ENCODE assay signal across 12 cellular contexts in the genomic region with DNA sequence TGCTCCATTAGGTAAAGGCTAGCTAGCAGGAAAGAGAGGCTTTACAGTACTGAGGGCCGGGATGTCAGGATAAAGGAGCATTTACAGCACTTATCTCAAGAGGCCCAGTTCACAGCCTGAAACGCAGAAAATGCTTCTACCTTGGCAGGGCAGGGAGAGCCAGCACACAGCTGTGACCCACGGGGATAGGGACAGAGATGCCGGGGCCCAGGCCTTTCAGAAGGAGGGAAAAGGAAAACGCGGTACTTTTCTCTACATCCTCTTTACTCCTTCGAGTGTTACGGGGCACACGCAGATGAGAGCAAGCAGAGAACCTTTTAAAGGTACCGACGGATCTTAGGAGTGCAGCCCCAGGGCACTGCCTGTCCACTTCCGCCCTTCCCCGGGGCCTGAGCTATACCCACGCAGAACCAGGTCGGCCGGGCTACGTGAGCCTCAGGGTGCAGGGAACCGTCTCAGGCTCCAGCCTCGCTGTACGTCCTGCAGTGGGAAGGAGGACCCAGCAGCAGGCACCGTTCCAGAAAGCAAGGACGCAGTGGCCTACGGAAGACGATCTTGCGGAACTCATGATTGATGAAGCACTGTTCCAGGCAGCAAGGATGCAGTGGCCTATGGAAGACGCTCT.
"Had no signal": no experiment of that assay in that cellular context is flagged by ENCODE, and none has a peak within 500 bp of the region (broad histone marks: within the 10 kb centered on the region; RNA-seq: fewer than 3 reads in every experiment).

No MANE protein-coding gene starts in this region.

- ATAC-seq: activated CD4-positive, alpha-beta T cell treated with anti-CD3 and anti-CD28 coated beads for 36 hours had no signal

- H3K9me3 ChIP-seq: stomach, thoracic aorta had no signal

- H3K27me3 ChIP-seq: stomach had no signal

- H3K27ac ChIP-seq: stomach, thoracic aorta, VCaP had no signal

- DNase-seq: activated CD4-positive, alpha-beta T cell treated with anti-CD3 and anti-CD28 coated beads for 36 hours; activated naive CD4-positive, alpha-beta T cell treated with Interleukin-2 at 50 U/mL for 16 hours; central memory CD4-positive, alpha-beta T cell; cortex of kidney; hippocampal formation; kidney glomerular epithelial cell; naive B cell; stimulated activated CD4-positive, alpha-beta T cell treated with anti-CD3 and anti-CD28 coated beads, Interleukin-4, amount 100 ng/mL, for 4 hours; stomach; T-cell had no signal

- H3K4me3 ChIP-seq: stomach, thoracic aorta had no signal
